Comparison of ENCODE assay signal across 10 cellular contexts in genomic region chr16:56847173-56847948, GRCh38. TPM values are rescaled to one million over a fixed set of nuclear protein-coding genes. Genes with fewer than 3 reads are reported as not detected.
A peak's percentile ranks its signal among the peaks of the same experiment; 100 is the strongest.
DNase-seq lines count a peak whose midpoint lies in the region; ATAC-seq, FAIRE-seq and TF ChIP-seq lines count a peak whose summit lies in the region.
"Had no signal": no experiment of that assay in that cellular context is flagged by ENCODE, and none has a peak within 500 bp of the region (broad histone marks: within the 10 kb centered on the region; RNA-seq: fewer than 3 reads in every experiment).

No MANE protein-coding gene starts in this region.

- no peak for ATAC-seq in left colon

- H3K36me3 ChIP-seq in mesodermal cell (ENCODE audit: control insufficient read depth, insufficient read depth, low read length) (peaks cover 40% of the 10 kb centered on the region), esophagus muscularis mucosa (peaks cover 20 to 35% (median 24%) of the 10 kb centered on the region in 4 donors)

- H3K4me1 Mint-ChIP-seq in activated naive CD8-positive, alpha-beta T cell treated with anti-CD3 and anti-CD28 coated beads for 36 hours: peaks cover 24% of the 10 kb centered on the region

- H3K4me3 ChIP-seq in mesodermal cell (ENCODE audit: extremely low read depth, insufficient read depth, low read length, poor library complexity, severe bottlenecking): no peak overlapping the region
- H3K4me3 ChIP-seq in esophagus muscularis mucosa: no peak overlapping the region

- no peak for FAIRE-seq in GM19239 (lab: Jason Lieb, UNC)
- FAIRE-seq: D721Med had no signal

- peak overlapping the region; percentile 69 for H3K27ac Mint-ChIP-seq in activated naive CD8-positive, alpha-beta T cell treated with anti-CD3 and anti-CD28 coated beads for 36 hours

- peak overlapping the region; percentile 62 for H3K27ac ChIP-seq in mesodermal cell (ENCODE audit: low read depth, low read length, severe bottlenecking)
- H3K27ac ChIP-seq in esophagus muscularis mucosa (replicated peaks in 1 of 4): peak overlapping the region in 2 of 4 donors; percentile 12 to 13

- no peak for TF ChIP-seq CTCF in esophagus muscularis mucosa (IDR thresholded peaks at IDR 0.05)

- H3K4me3 Mint-ChIP-seq in activated naive CD8-positive, alpha-beta T cell treated with anti-CD3 and anti-CD28 coated beads for 36 hours: no peak overlapping the region

- H3K27me3 Mint-ChIP-seq in activated naive CD8-positive, alpha-beta T cell treated with anti-CD3 and anti-CD28 coated beads for 36 hours: no peaks in the 10 kb centered on the region

- H3K4me1 ChIP-seq in mesodermal cell (ENCODE audit: control insufficient read depth, insufficient read depth, low read length, poor library complexity, severe bottlenecking) (peaks cover 43% of the 10 kb centered on the region), esophagus muscularis mucosa (peaks cover 0 to 19% (median 15%) of the 10 kb centered on the region in 4 donors)

- TF ChIP-seq POLR2A in esophagus muscularis mucosa (IDR thresholded peaks at IDR 0.05; ENCODE audit: low read depth): no peak

- DNase-seq in stimulated activated CD4-positive, alpha-beta T cell treated with anti-CD3 and anti-CD28 coated beads, Interleukin-1b, Interleukin-23, amount 100 ng/mL, for 48 hours: peak; percentile 23
- DNase-seq in stimulated activated CD4-positive, alpha-beta T cell treated with anti-CD3 and anti-CD28 coated beads, Interleukin-4, amount 100 ng/mL, for 1 hour: no peak
- DNase-seq in activated naive CD8-positive, alpha-beta T cell treated with anti-CD3 and anti-CD28 coated beads for 36 hours: no peak
- DNase-seq in left colon: no peak
- DNase-seq in GM19239 (ENCODE audit: insufficient read length, low spot score): no peak
- DNase-seq in SHP77 treated with DMSO at 0.1 percent for 48 hours (lab: John Stamatoyannopoulos, UW): no peak
- no peak for DNase-seq in esophagus muscularis mucosa (ENCODE audit: extremely low spot score)

- intact Hi-C loops in left colon (cut with DNase I, micrococcal nuclease): no loop called here
- intact Hi-C loops in esophagus muscularis mucosa (cut with DNase I): no loop called here

- H3K27me3 ChIP-seq in esophagus muscularis mucosa: no peaks in the 10 kb centered on the region

- no peak for TF ChIP-seq EP300 in esophagus muscularis mucosa (IDR thresholded peaks at IDR 0.05)

- H3K9me3 Mint-ChIP-seq in activated naive CD8-positive, alpha-beta T cell treated with anti-CD3 and anti-CD28 coated beads for 36 hours: peaks cover 9% of the 10 kb centered on the region

- 92 to 100% methylated on average over 8 to 10 of the region's 10 CpGs for WGBS in mesodermal cell (ENCODE audit: insufficient coverage in 2 of 2), 2 experiments
- 77% methylated on average over 10 of the region's 10 CpGs for WGBS in esophagus muscularis mucosa

- H3K9me3 ChIP-seq in mesodermal cell (ENCODE audit: control insufficient read depth, low read length) (peaks cover 8% of the 10 kb centered on the region), esophagus muscularis mucosa (no peaks in the 10 kb centered on the region)

- peaks cover 19% of the 10 kb centered on the region for H3K36me3 Mint-ChIP-seq in activated naive CD8-positive, alpha-beta T cell treated with anti-CD3 and anti-CD28 coated beads for 36 hours

RNA-seq across cellular contexts. Expression of gene SLC12A3, which starts 17.6 kb away (rescaled TPM):
- under 1 TPM in 1 of 2 experiments, not detected in 1; 0.04 TPM for total RNA-seq in activated naive CD8-positive, alpha-beta T cell treated with anti-CD3 and anti-CD28 coated beads for 36 hours
- not detected for polyA plus RNA-seq in mesodermal cell (2013, experiment 1 of 2)
- polyA plus RNA-seq in mesodermal cell (2013, experiment 2 of 2): not detected
- total RNA-seq in left colon (under 1 TPM in 1 of 2 donors, not detected in 1; 0.11 TPM), esophagus muscularis mucosa (not detected)
- total RNA-seq: NCI-H460 had no signal
